In the genomic region with DNA sequence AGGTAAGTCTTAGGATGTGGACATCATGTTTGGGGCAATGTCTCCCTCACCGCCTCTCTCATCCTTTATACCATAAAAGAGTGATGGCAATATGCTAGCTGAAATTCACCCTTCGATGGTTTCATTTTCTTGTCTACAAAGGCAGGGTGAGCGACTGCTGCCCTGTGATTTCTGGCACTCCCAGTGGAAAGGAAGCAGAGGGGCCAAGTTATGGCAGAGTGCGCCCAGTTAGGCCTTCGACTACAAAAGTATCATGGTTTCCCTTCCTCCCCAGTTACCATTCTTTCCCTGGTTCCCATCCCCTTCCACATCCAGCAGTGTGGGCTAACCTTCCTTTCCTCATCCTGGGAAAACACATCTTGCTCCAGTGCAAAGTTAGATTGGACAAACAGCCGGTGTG, we compare ENCODE assay signal across 16 cellular contexts. TPM values are rescaled to one million over a fixed set of nuclear protein-coding genes. Genes with fewer than 3 reads are reported as not detected.
A peak's percentile ranks its signal among the peaks of the same experiment; 100 is the strongest.
DNase-seq lines count a peak whose midpoint lies in the region; ATAC-seq and TF ChIP-seq lines count a peak whose summit lies in the region.
"Had no signal": no experiment of that assay in that cellular context is flagged by ENCODE, and none has a peak within 500 bp of the region (broad histone marks: within the 10 kb centered on the region; RNA-seq: fewer than 3 reads in every experiment).

No MANE protein-coding gene starts in this region.

- peaks cover 9 to 25% of the 10 kb centered on the region in 2 donors for H3K4me1 ChIP-seq in ascending aorta
- H3K4me1 ChIP-seq in heart right ventricle: peaks cover 0 to 68% (median 33%) of the 10 kb centered on the region in 9 donors
- peaks cover 35 to 44% of the 10 kb centered on the region in 2 donors for H3K4me1 ChIP-seq in gastrocnemius medialis
- H3K4me1 ChIP-seq in vagina: peaks cover 8% of the 10 kb centered on the region

- intact Hi-C loops in ascending aorta (cut with DNase I) (no loop called here), heart right ventricle (cut with DNase I) (no loop called here), gastrocnemius medialis (cut with DNase I; ENCODE audit: low total_unique reads) (no loop called here), vagina (cut with DNase I) (no loop called here)

- ATAC-seq in heart right ventricle: peak in 7 of 8 donors; percentile 17 to 61 (median 45)
- peak; percentile 15 to 35 for ATAC-seq in gastrocnemius medialis
- ATAC-seq: activated CD8-positive, alpha-beta T cell treated with anti-CD3 and anti-CD28 coated beads, Interleukin-2, amount 10 ng/mL, durations not matched to agents 7 days and 5 days; activated naive CD8-positive, alpha-beta T cell treated with anti-CD3 and anti-CD28 coated beads, Interleukin-2, amount 50 U/mL, for 24 hours; naive thymus-derived CD8-positive, alpha-beta T cell; stimulated activated naive CD8-positive, alpha-beta T cell treated with anti-CD3 and anti-CD28 coated beads, Interleukin-15, amount 100 ng/mL, for 72 hours; T-helper 17 cell had no signal

- no peak for TF ChIP-seq CTCF in ascending aorta (IDR thresholded peaks at IDR 0.05)
- TF ChIP-seq CTCF in heart right ventricle (IDR thresholded peaks at IDR 0.05): no peak
- TF ChIP-seq CTCF in gastrocnemius medialis (IDR thresholded peaks at IDR 0.05 in 4 of 5, conservative IDR thresholded peaks at IDR 0.05 in 1 of 5): no peak
- no peak for TF ChIP-seq CTCF in vagina (IDR thresholded peaks at IDR 0.05)

- DNase-seq in ascending aorta (ENCODE audit: low spot score in 2 of 2) (no peak), heart right ventricle (no peak), gastrocnemius medialis (no peak), vagina (ENCODE audit: extremely low spot score in 2 of 2) (peak in 1 of 2 donors; percentile 81), NCI-H1436 (lab: John Stamatoyannopoulos, UW) (no peak), NCI-H146 treated with DMSO at 0.1 percent for 48 hours (lab: John Stamatoyannopoulos, UW; ENCODE audit: unreplicated experiment) (no peak), T-helper 9 cell (no peak)
- DNase-seq: activated CD4-positive, CD25-positive, alpha-beta regulatory T cell; activated CD8-positive, alpha-beta T cell treated with anti-CD3 and anti-CD28 coated beads, Interleukin-2, amount 10 ng/mL, durations not matched to agents 7 days and 5 days; activated naive CD8-positive, alpha-beta T cell treated with anti-CD3 and anti-CD28 coated beads, Interleukin-2, amount 50 U/mL, for 24 hours; activated T-cell treated with anti-CD3 and anti-CD28 coated beads, Interleukin-2, amount 50 U/mL, for 72 hours; naive thymus-derived CD8-positive, alpha-beta T cell; NCI-H1694 treated with DMSO at 0.1 percent for 48 hours; SIG-M5; stimulated activated naive CD8-positive, alpha-beta T cell treated with anti-CD3 and anti-CD28 coated beads, Interleukin-15, amount 100 ng/mL, for 72 hours; T-helper 17 cell had no signal

- H3K9me3 ChIP-seq in ascending aorta: no peaks in the 10 kb centered on the region
- no peaks in the 10 kb centered on the region for H3K9me3 ChIP-seq in heart right ventricle
- H3K9me3 ChIP-seq in gastrocnemius medialis: no peaks in the 10 kb centered on the region
- H3K9me3 ChIP-seq in vagina: no peaks in the 10 kb centered on the region

- H3K27me3 ChIP-seq in ascending aorta (no peaks in the 10 kb centered on the region), heart right ventricle (no peaks in the 10 kb centered on the region), gastrocnemius medialis (no peaks in the 10 kb centered on the region), vagina (no peaks in the 10 kb centered on the region)

- H3K27ac ChIP-seq in ascending aorta (peak overlapping the region; percentile 84 to 93), heart right ventricle (peak overlapping the region in 9 of 10 donors; percentile 1 to 80 (median 72)), gastrocnemius medialis (peak overlapping the region; percentile 78 to 82 (median 78)), vagina (peak overlapping the region; percentile 21)

- WGBS in heart right ventricle, 2 donors: 50 to 57% methylated on average over 6 of the region's 6 CpGs

- peak overlapping the region in 1 of 2 donors; percentile 9 for H3K4me3 ChIP-seq in ascending aorta
- H3K4me3 ChIP-seq in heart right ventricle: no peak overlapping the region
- H3K4me3 ChIP-seq in gastrocnemius medialis: no peak overlapping the region
- H3K4me3 ChIP-seq in vagina: no peak overlapping the region

- H3K36me3 ChIP-seq in ascending aorta: peaks cover 21 to 23% of the 10 kb centered on the region in 2 donors
- H3K36me3 ChIP-seq in heart right ventricle: peaks cover 0 to 78% (median 21%) of the 10 kb centered on the region in 9 donors
- H3K36me3 ChIP-seq in gastrocnemius medialis: peaks cover 0 to 23% of the 10 kb centered on the region in 2 donors
- H3K36me3 ChIP-seq in vagina: peaks cover 0 to 20% of the 10 kb centered on the region in 2 donors

- in situ Hi-C loops in gastrocnemius medialis (cut with MboI; ENCODE audit: low sequenced_read_pairs in 4 of 4): loop anchor here in 1 of 4 donors (25.0 kb wide), 1 partner anchor 660 kb away; no protein-coding TSS in a partner anchor

- TF ChIP-seq POLR2A in gastrocnemius medialis (IDR thresholded peaks at IDR 0.05) (no peak), vagina (IDR thresholded peaks at IDR 0.05) (no peak)

RNA-seq across cellular contexts. Expression of a gene that starts 43.8 kb away (rescaled TPM):
- total RNA-seq in ascending aorta (137 TPM), heart right ventricle (10 to 100 TPM; 37.1 to 60.9 (median 54.5) TPM), gastrocnemius medialis (10 to 100 TPM; 37.9 to 88.2 (median 72.0) TPM), vagina (67.5 TPM)
- polyA plus RNA-seq in heart right ventricle: 10 to 100 TPM; 10.4 to 16.2 TPM

Comparison
In these comparisons a context has a peak if more than half of its experiments do, and no peak if none do; other contexts are left out.
1. H3K27ac ChIP-seq: peak in every context shown above with its lines; median percentile 88 in ascending aorta; 78 in gastrocnemius medialis; 72 in heart right ventricle; 21 in vagina.